Comparison of ENCODE assay signal across 9 cellular contexts in genomic region chr22:24768537-24769374, GRCh38. TPM values are rescaled to one million over a fixed set of nuclear protein-coding genes. Genes with fewer than 3 reads are reported as not detected.
DNase-seq lines count a peak whose midpoint lies in the region; ATAC-seq and TF ChIP-seq lines count a peak whose summit lies in the region.
"Had no signal": no experiment of that assay in that cellular context is flagged by ENCODE, and none has a peak within 500 bp of the region (broad histone marks: within the 10 kb centered on the region; RNA-seq: fewer than 3 reads in every experiment).

No MANE protein-coding gene starts in this region.

- TF ChIP-seq CTCF in colonic mucosa (IDR thresholded peaks at IDR 0.05) (peak; percentile 48), stomach (IDR thresholded peaks at IDR 0.05) (peak in 5 of 7 experiments; percentile 32 to 79 (median 54))

- H3K36me3 ChIP-seq in colonic mucosa (no peaks in the 10 kb centered on the region), stomach (no peaks in the 10 kb centered on the region)

- H3K27ac ChIP-seq in colonic mucosa (no peak overlapping the region), stomach (no peak overlapping the region)

- intact Hi-C loops in colonic mucosa (cut with DNase I) (loop anchor here (10.0 kb wide), 1 partner anchor 276 kb away; no protein-coding TSS in a partner anchor), stomach (cut with DNase I; ENCODE audit: low total_unique reads) (no loop called here)

- DNase-seq in activated T-cell treated with anti-CD3 and anti-CD28 coated beads for 24 hours (ENCODE audit: low read depth) (peak; percentile 39), NCI-H1092 (lab: John Stamatoyannopoulos, UW) (peak; percentile 71), T-helper 9 cell (peak; percentile 36), colonic mucosa (peak; percentile 76), lung microvascular endothelial cell (ENCODE audit: low read depth in 2 of 2) (peak; percentile 42 to 78), stomach (peak; percentile 81)
- DNase-seq in activated T-cell treated with anti-CD3 and anti-CD28 coated beads, Interleukin-2, amount 50 U/mL, for 1 hour, result no peak

- no peak overlapping the region for H3K9ac ChIP-seq in colonic mucosa (ENCODE audit: low read depth in 2 of 2, low read length in 2 of 2)

- H3K4me3 ChIP-seq in colonic mucosa (no peak overlapping the region), stomach (no peak overlapping the region)

- WGBS in stomach, 5 donors, result 47 to 53% (median 48%) methylated on average over 8 of the region's 8 CpGs

- no peak for TF ChIP-seq EP300 in stomach (IDR thresholded peaks at IDR 0.05)

- H3K9me3 ChIP-seq in colonic mucosa (no peaks in the 10 kb centered on the region), stomach (no peaks in the 10 kb centered on the region)

- no peaks in the 10 kb centered on the region for H3K27me3 ChIP-seq in colonic mucosa
- peaks cover 0 to 13% (median 0%) of the 10 kb centered on the region in 3 donors for H3K27me3 ChIP-seq in stomach

- ATAC-seq in HG03354 (IDR thresholded peaks at IDR 0.05; ENCODE audit: poor library complexity, severe bottlenecking, unreplicated experiment), result no peak

- no peaks in the 10 kb centered on the region for H3K4me1 ChIP-seq in colonic mucosa
- no peaks in the 10 kb centered on the region for H3K4me1 ChIP-seq in stomach

- TF ChIP-seq POLR2A in stomach (IDR thresholded peaks at IDR 0.05), result no peak

RNA-seq across cellular contexts. Expression of gene PIWIL3, which starts 5.8 kb away (rescaled TPM):
- total RNA-seq in colonic mucosa (not detected), lung microvascular endothelial cell (not detected in 2 replicates), stomach (not detected)
- polyA plus RNA-seq in stomach, result not detected
- total RNA-seq: frontal cortex had no signal

RNA-seq across cellular contexts. Expression of gene SGSM1, which starts 37.3 kb away (rescaled TPM):
- 1 to 10 TPM; 3.3 to 3.9 TPM for total RNA-seq in colonic mucosa
- total RNA-seq in lung microvascular endothelial cell, result 1.5 and 4.2 TPM in 2 replicates
- 1 to 10 TPM; 1.3 to 4.7 (median 4.0) TPM for total RNA-seq in stomach
- polyA plus RNA-seq in stomach, result under 1 TPM; 0.68 to 0.80 (median 0.76) TPM
